25 cellular contexts compared by ENCODE assay signal in genomic region chr7:11650504-11650903, GRCh38.
"Had no signal": no experiment of that assay in that cellular context is flagged by ENCODE, and none has a peak within 500 bp of the region (broad histone marks: within the 10 kb centered on the region; RNA-seq: fewer than 3 reads in every experiment).

No MANE protein-coding gene starts in this region.

- H3K4me2 ChIP-seq: hepatocyte had no signal

- DNase-seq: activated CD4-positive, alpha-beta T cell treated with anti-CD3 and anti-CD28 coated beads for 4 hours; activated CD4-positive, alpha-beta T cell treated with anti-CD3 and anti-CD28 coated beads, Interleukin-2, amount 50 U/mL, for 48 hours; activated CD4-positive, CD25-positive, alpha-beta regulatory T cell; activated effector memory CD4-positive, alpha-beta T cell treated with Interleukin-2 at 50 U/mL for 16 hours; activated naive CD4-positive, alpha-beta T cell treated with anti-CD3 and anti-CD28 coated beads for 36 hours; activated naive CD8-positive, alpha-beta T cell treated with anti-CD3 and anti-CD28 coated beads, Interleukin-2, amount 50 U/mL, for 24 hours; activated T-cell treated with anti-CD3 and anti-CD28 coated beads, Interleukin-2, amount 50 U/mL, for 48 hours; anterior cingulate cortex; caudate nucleus; effector CD8-positive, alpha-beta T cell; erythroblast; immature natural killer cell; lower lobe of right lung; naive B cell; nucleus accumbens; right lobe of liver; stimulated activated CD4-positive, alpha-beta T cell treated with anti-CD3 and anti-CD28 coated beads, Interleukin-1b, Interleukin-23, amount 100 ng/mL, for 48 hours; substantia nigra; tibial artery had no signal

- H3K36me3 ChIP-seq: lower lobe of right lung, right lobe of liver, tibial artery had no signal

- H2AFZ ChIP-seq: hepatocyte had no signal

- H3K9me3 ChIP-seq: lower lobe of right lung, right lobe of liver, tibial artery had no signal

- H3K4me3 ChIP-seq: hepatocyte, lower lobe of right lung, right lobe of liver, skin epidermis, tibial artery had no signal

- H3K27me3 ChIP-seq: foreskin keratinocyte, hepatocyte, right lobe of liver, tibial artery had no signal

- H3K27ac ChIP-seq: foreskin keratinocyte, hepatocyte, lower lobe of right lung, right lobe of liver, skin epidermis, tibial artery had no signal

- ATAC-seq: activated naive CD8-positive, alpha-beta T cell treated with anti-CD3 and anti-CD28 coated beads, Interleukin-2, amount 50 U/mL, for 24 hours; foreskin keratinocyte; left lobe of liver; lower lobe of right lung; right lobe of liver had no signal

- H3K27me3 Mint-ChIP-seq: activated naive CD8-positive, alpha-beta T cell treated with anti-CD3 and anti-CD28 coated beads, Interleukin-2, amount 50 U/mL, for 24 hours; brain; naive B cell; stimulated activated naive CD8-positive, alpha-beta T cell treated with anti-CD3 and anti-CD28 coated beads, Interleukin-15, Interleukin-2, amounts not matched to agents 100 ng/mL and 50 ng/mL, for 24 hours had no signal

- H3K4me1 Mint-ChIP-seq: activated naive CD8-positive, alpha-beta T cell treated with anti-CD3 and anti-CD28 coated beads, Interleukin-2, amount 50 U/mL, for 24 hours; immature natural killer cell; naive B cell had no signal

- H3K36me3 Mint-ChIP-seq: brain, naive B cell had no signal

- H3K4me3 Mint-ChIP-seq: activated naive CD4-positive, alpha-beta T cell treated with anti-CD3 and anti-CD28 coated beads for 36 hours; activated naive CD8-positive, alpha-beta T cell treated with anti-CD3 and anti-CD28 coated beads, Interleukin-2, amount 50 U/mL, for 24 hours; brain; immature natural killer cell; naive B cell; stimulated activated naive CD8-positive, alpha-beta T cell treated with anti-CD3 and anti-CD28 coated beads, Interleukin-15, Interleukin-2, amounts not matched to agents 100 ng/mL and 50 ng/mL, for 24 hours had no signal

- H3K27ac Mint-ChIP-seq: activated naive CD4-positive, alpha-beta T cell treated with anti-CD3 and anti-CD28 coated beads for 36 hours; activated naive CD8-positive, alpha-beta T cell treated with anti-CD3 and anti-CD28 coated beads, Interleukin-2, amount 50 U/mL, for 24 hours; brain; immature natural killer cell; naive B cell; stimulated activated naive CD8-positive, alpha-beta T cell treated with anti-CD3 and anti-CD28 coated beads, Interleukin-15, Interleukin-2, amounts not matched to agents 100 ng/mL and 50 ng/mL, for 24 hours had no signal

- H3K9me3 Mint-ChIP-seq: activated naive CD4-positive, alpha-beta T cell treated with anti-CD3 and anti-CD28 coated beads for 36 hours; brain; stimulated activated naive CD8-positive, alpha-beta T cell treated with anti-CD3 and anti-CD28 coated beads, Interleukin-15, Interleukin-2, amounts not matched to agents 100 ng/mL and 50 ng/mL, for 24 hours had no signal

- H3K79me2 ChIP-seq: hepatocyte had no signal

- H3K4me1 ChIP-seq: foreskin keratinocyte, lower lobe of right lung, right lobe of liver, tibial artery had no signal
